In the genomic region with DNA sequence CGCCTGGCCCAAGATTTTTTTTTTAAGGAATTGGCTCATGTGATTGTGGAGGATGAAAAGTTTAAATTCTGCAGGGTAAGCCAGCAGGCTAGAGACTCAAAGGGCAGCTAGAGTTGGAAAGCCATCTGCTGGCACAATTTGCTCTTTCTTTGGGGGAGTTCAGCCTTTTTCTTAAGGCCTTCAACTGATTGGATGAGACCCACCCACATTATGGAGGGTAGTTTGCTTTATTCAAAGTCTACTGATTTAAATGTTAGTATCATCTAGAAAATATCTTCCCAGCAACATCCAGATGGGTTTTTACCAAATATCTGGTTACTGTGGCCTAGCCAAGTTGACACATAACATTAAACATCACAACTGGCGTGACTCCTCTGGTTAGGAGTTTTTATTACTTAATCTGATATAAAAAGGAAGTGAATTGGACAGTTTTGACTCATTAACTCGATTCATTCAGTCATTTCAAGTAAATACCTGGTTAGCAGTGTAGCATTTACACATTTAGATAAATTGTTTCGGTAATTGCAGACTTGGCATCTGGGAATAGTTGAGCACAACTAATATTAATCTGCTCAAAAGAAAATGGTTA, we compare ENCODE assay signal across 21 cellular contexts.
"Had no signal": no experiment of that assay in that cellular context is flagged by ENCODE, and none has a peak within 500 bp of the region (broad histone marks: within the 10 kb centered on the region; RNA-seq: fewer than 3 reads in every experiment).

No MANE protein-coding gene starts in this region.

- H3K27ac Mint-ChIP-seq: activated B cell treated with CpG ODN at 0.5 μM for 24 hours; activated CD4-positive, alpha-beta T cell treated with anti-CD3 and anti-CD28 coated beads for 36 hours; activated naive CD4-positive, alpha-beta T cell treated with anti-CD3 and anti-CD28 coated beads, Interleukin-2, amount 10 ng/mL, durations not matched to agents 7 days and 5 days; mesothelial cell of epicardium; neural progenitor cell; progenitor cell of endocrine pancreas; stimulated activated naive CD8-positive, alpha-beta T cell treated with anti-CD3 and anti-CD28 coated beads, Interleukin-15, Interleukin-2, amounts not matched to agents 100 ng/mL and 50 ng/mL, for 24 hours had no signal

- H3K27me3 Mint-ChIP-seq: activated B cell treated with CpG ODN at 0.5 μM for 24 hours; activated CD4-positive, alpha-beta T cell treated with anti-CD3 and anti-CD28 coated beads for 36 hours; activated naive CD4-positive, alpha-beta T cell treated with anti-CD3 and anti-CD28 coated beads, Interleukin-2, amount 10 ng/mL, durations not matched to agents 7 days and 5 days; naive thymus-derived CD8-positive, alpha-beta T cell; progenitor cell of endocrine pancreas; stimulated activated naive CD8-positive, alpha-beta T cell treated with anti-CD3 and anti-CD28 coated beads, Interleukin-15, Interleukin-2, amounts not matched to agents 100 ng/mL and 50 ng/mL, for 24 hours had no signal

- H3K36me3 ChIP-seq: gastrocnemius medialis, neural progenitor cell, tibial nerve had no signal

- H3K27me3 ChIP-seq: gastrocnemius medialis, neural progenitor cell, tibial nerve had no signal

- H3K4me2 ChIP-seq: neural progenitor cell had no signal

- H2AFZ ChIP-seq: neural progenitor cell had no signal

- H3K4me1 Mint-ChIP-seq: activated B cell treated with CpG ODN at 0.5 μM for 24 hours; activated naive CD4-positive, alpha-beta T cell treated with anti-CD3 and anti-CD28 coated beads, Interleukin-2, amount 10 ng/mL, durations not matched to agents 7 days and 5 days; neural progenitor cell had no signal

- H3K9me3 ChIP-seq: gastrocnemius medialis, tibial nerve had no signal

- H3K4me3 ChIP-seq: gastrocnemius medialis, lung, neural progenitor cell, tibial nerve had no signal

- H3K4me3 Mint-ChIP-seq: activated B cell treated with CpG ODN at 0.5 μM for 24 hours; activated CD4-positive, alpha-beta T cell treated with anti-CD3 and anti-CD28 coated beads for 36 hours; activated naive CD4-positive, alpha-beta T cell treated with anti-CD3 and anti-CD28 coated beads, Interleukin-2, amount 10 ng/mL, durations not matched to agents 7 days and 5 days; mesothelial cell of epicardium; naive thymus-derived CD8-positive, alpha-beta T cell; neural progenitor cell; stimulated activated naive CD8-positive, alpha-beta T cell treated with anti-CD3 and anti-CD28 coated beads, Interleukin-15, Interleukin-2, amounts not matched to agents 100 ng/mL and 50 ng/mL, for 24 hours had no signal

- H3K36me3 Mint-ChIP-seq: neural progenitor cell had no signal

- H3K9ac ChIP-seq: neural progenitor cell had no signal

- H3K9me3 Mint-ChIP-seq: activated B cell treated with CpG ODN at 0.5 μM for 24 hours; activated naive CD4-positive, alpha-beta T cell treated with anti-CD3 and anti-CD28 coated beads, Interleukin-2, amount 10 ng/mL, durations not matched to agents 7 days and 5 days; mesothelial cell of epicardium; naive thymus-derived CD8-positive, alpha-beta T cell; neural progenitor cell; stimulated activated naive CD8-positive, alpha-beta T cell treated with anti-CD3 and anti-CD28 coated beads, Interleukin-15, Interleukin-2, amounts not matched to agents 100 ng/mL and 50 ng/mL, for 24 hours had no signal

- H3K27ac ChIP-seq: gastrocnemius medialis, neural progenitor cell, tibial nerve had no signal

- H3K4me1 ChIP-seq: gastrocnemius medialis, neural progenitor cell, tibial nerve had no signal

- ATAC-seq: activated CD4-positive, alpha-beta T cell treated with anti-CD3 and anti-CD28 coated beads for 36 hours; esophagus mucosa; gastrocnemius medialis; left colon; naive thymus-derived CD8-positive, alpha-beta T cell had no signal

- DNase-seq: activated B cell treated with CpG ODN at 0.5 μM for 24 hours; activated CD4-positive, alpha-beta T cell treated with anti-CD3 and anti-CD28 coated beads for 36 hours; activated CD4-positive, alpha-beta T cell treated with anti-CD3 and anti-CD28 coated beads, Interleukin-2, amount 50 U/mL, for 4 hours; activated CD8-positive, alpha-beta memory T cell treated with anti-CD3 and anti-CD28 coated beads, Interleukin-2, amount 50 U/mL, for 48 hours; activated effector memory CD4-positive, alpha-beta T cell treated with anti-CD3 and anti-CD28 coated beads, Interleukin-2, amount 50 U/mL, for 16 hours; activated naive CD4-positive, alpha-beta T cell treated with anti-CD3 and anti-CD28 coated beads, Interleukin-2, amount 10 ng/mL, durations not matched to agents 7 days and 5 days; activated T-cell treated with anti-CD3 and anti-CD28 coated beads, Interleukin-2, amount 50 U/mL, for 48 hours; amygdala; effector CD4-positive, alpha-beta T cell; gastrocnemius medialis; hypothalamus; left colon; naive thymus-derived CD8-positive, alpha-beta T cell; stimulated activated CD4-positive, alpha-beta T cell treated with anti-CD3 and anti-CD28 coated beads, Interleukin-4, amount 100 ng/mL, for 1 hour had no signal
